ENCODE assay signal across 1 cellular context in the genomic region with DNA sequence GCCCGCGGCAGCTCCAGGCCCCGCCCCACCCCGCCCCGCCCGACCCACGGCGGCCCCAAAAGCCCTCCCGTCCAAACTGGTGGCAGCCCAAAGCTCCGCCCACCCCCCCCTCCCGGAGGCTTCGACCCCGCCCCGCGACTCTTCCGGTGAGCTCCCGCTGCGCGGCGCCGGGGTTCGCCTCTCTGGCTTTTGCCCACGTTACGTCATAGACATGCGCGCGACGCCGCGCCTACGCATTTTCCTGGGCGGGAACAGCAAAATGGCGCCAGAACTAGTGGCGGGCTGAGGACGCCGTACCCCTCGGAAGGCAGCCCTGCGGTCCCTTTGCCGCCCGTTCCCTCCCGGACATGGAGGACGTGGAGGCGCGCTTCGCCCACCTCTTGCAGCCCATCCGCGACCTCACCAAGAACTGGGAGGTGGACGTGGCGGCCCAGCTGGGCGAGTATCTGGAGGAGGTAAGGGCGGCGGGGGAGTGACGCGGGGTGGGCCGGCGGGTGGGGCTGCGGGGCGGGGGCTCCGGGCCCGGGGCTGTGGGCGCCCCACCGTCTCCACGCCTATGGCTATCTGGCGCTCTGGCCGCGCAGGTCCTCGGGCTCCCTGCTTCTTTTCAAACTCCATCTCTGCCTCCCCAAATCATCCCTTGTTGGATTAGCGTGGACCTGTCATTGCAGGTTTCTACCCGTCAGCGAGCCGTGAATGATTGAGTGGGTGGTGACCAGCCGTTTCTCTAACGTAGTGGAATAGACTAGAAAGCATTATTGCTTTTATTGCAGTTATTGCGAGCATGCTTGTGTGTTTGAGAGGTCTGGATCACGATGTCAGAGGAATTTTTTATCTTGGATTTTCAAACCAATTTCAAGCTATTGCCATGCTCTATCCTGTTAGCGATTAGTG.
A peak's percentile ranks its signal among the peaks of the same experiment; 100 is the strongest.
TF ChIP-seq lines count a peak whose summit lies in the region.

A gene (plus strand): TSS at position 234 of the 894 bp plus-strand sequence. CDS start 114 bp downstream, at position 348.

TF ChIP-seq in K562, 482 proteins besides CTCF, POLR2A, EP300 and RAD21 (continued from another document and continues in another):
- TF ChIP-seq RCOR1 (IDR thresholded peaks at IDR 0.05; ENCODE audit: borderline replicate concordance in 1 of 2, low read depth in 2 of 2, low read length in 2 of 2) (no peak), NFATC3 (IDR thresholded peaks at IDR 0.05) (no peak), ZNF324 (CRISPR knock-in tag; IDR thresholded peaks at IDR 0.05) (no peak), KLF16 (IDR thresholded peaks at IDR 0.05) (no peak), TCFL5 (CRISPR knock-in tag; conservative IDR thresholded peaks at IDR 0.05) (no peak), TOE1 (IDR thresholded peaks at IDR 0.05; ENCODE audit: borderline replicate concordance) (0 out of 2 replicates have a peak, but pooled peaks have one; percentile 49), TOE1 (CRISPR knock-in tag; IDR thresholded peaks at IDR 0.05; ENCODE audit: borderline replicate concordance, low read depth) (no peak), MEF2A (IDR thresholded peaks at IDR 0.05; ENCODE audit: control insufficient read depth, low read depth, low read length) (no peak), NR2C1 (IDR thresholded peaks at IDR 0.05) (no peak), NR2C1 (tag; IDR thresholded peaks at IDR 0.05) (peak; percentile 43; the same call in 1 of the 2 replicates), ETV1 (tag; conservative IDR thresholded peaks at IDR 0.05; ENCODE audit: low read depth) (no peak; the same call in 1 of the 2 replicates), RBM15 (IDR thresholded peaks at IDR 0.05; ENCODE audit: insufficient read depth, low read length) (no peak), KHSRP (IDR thresholded peaks at IDR 0.05) (peak; percentile 58; the same call in 1 of the 2 replicates), MAFG (tag; conservative IDR thresholded peaks at IDR 0.05) (no peak), ZNF79 (CRISPR knock-in tag; IDR thresholded peaks at IDR 0.05; ENCODE audit: low read depth) (no peak), ESRRA (IDR thresholded peaks at IDR 0.05; ENCODE audit: borderline replicate concordance, low read depth) (peak; percentile 32; the same call in 1 of the 2 replicates), SMARCA5 (IDR thresholded peaks at IDR 0.05) (no peak), ZNF764 (CRISPR knock-in tag; IDR thresholded peaks at IDR 0.05; ENCODE audit: low read depth) (no peak), HDGF (IDR thresholded peaks at IDR 0.05) (no peak), PHF21A (IDR thresholded peaks at IDR 0.05; ENCODE audit: borderline replicate concordance, low read depth) (no peak), ZNF134 (CRISPR knock-in tag; conservative IDR thresholded peaks at IDR 0.05) (no peak), GATAD2B (IDR thresholded peaks at IDR 0.05; ENCODE audit: borderline replicate concordance) (no peak), CHD2 (IDR thresholded peaks at IDR 0.05; ENCODE audit: low read depth, low read length) (no peak), SIRT6 (IDR thresholded peaks at IDR 0.05; ENCODE audit: low read depth, low read length) (no peak), RUNX1 (IDR thresholded peaks at IDR 0.05; ENCODE audit: low read depth) (no peak), MCM2 (IDR thresholded peaks at IDR 0.05; ENCODE audit: low read depth) (no peak), SETDB1 (IDR thresholded peaks at IDR 0.05; ENCODE audit: low read length) (no peak), RBM14 (IDR thresholded peaks at IDR 0.05; ENCODE audit: borderline replicate concordance, insufficient read depth, low read depth, low read length) (no peak), CEBPB (tag; IDR thresholded peaks at IDR 0.05) (no peak), NEUROD1 (IDR thresholded peaks at IDR 0.05; ENCODE audit: borderline replicate concordance, low read depth, low read length, partially characterized antibody) (peak; percentile 46), ZBTB8A (IDR thresholded peaks at IDR 0.05; ENCODE audit: partially characterized antibody) (no peak), KLF13 (tag; IDR thresholded peaks at IDR 0.05; ENCODE audit: borderline replicate concordance, low read depth) (peak; percentile 17; the same call in 1 of the 2 replicates)
- TF ChIP-seq, protein P1, sequence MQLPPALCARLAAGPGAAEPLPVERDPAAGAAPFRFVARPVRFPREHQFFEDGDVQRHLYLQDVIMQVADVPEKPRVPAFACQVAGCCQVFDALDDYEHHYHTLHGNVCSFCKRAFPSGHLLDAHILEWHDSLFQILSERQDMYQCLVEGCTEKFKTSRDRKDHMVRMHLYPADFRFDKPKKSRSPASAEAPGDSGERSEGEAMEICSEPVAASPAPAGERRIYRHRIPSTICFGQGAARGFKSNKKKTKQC (CRISPR knock-in tag; IDR thresholded peaks at IDR 0.05), result no peak
- TF ChIP-seq, protein P2, sequence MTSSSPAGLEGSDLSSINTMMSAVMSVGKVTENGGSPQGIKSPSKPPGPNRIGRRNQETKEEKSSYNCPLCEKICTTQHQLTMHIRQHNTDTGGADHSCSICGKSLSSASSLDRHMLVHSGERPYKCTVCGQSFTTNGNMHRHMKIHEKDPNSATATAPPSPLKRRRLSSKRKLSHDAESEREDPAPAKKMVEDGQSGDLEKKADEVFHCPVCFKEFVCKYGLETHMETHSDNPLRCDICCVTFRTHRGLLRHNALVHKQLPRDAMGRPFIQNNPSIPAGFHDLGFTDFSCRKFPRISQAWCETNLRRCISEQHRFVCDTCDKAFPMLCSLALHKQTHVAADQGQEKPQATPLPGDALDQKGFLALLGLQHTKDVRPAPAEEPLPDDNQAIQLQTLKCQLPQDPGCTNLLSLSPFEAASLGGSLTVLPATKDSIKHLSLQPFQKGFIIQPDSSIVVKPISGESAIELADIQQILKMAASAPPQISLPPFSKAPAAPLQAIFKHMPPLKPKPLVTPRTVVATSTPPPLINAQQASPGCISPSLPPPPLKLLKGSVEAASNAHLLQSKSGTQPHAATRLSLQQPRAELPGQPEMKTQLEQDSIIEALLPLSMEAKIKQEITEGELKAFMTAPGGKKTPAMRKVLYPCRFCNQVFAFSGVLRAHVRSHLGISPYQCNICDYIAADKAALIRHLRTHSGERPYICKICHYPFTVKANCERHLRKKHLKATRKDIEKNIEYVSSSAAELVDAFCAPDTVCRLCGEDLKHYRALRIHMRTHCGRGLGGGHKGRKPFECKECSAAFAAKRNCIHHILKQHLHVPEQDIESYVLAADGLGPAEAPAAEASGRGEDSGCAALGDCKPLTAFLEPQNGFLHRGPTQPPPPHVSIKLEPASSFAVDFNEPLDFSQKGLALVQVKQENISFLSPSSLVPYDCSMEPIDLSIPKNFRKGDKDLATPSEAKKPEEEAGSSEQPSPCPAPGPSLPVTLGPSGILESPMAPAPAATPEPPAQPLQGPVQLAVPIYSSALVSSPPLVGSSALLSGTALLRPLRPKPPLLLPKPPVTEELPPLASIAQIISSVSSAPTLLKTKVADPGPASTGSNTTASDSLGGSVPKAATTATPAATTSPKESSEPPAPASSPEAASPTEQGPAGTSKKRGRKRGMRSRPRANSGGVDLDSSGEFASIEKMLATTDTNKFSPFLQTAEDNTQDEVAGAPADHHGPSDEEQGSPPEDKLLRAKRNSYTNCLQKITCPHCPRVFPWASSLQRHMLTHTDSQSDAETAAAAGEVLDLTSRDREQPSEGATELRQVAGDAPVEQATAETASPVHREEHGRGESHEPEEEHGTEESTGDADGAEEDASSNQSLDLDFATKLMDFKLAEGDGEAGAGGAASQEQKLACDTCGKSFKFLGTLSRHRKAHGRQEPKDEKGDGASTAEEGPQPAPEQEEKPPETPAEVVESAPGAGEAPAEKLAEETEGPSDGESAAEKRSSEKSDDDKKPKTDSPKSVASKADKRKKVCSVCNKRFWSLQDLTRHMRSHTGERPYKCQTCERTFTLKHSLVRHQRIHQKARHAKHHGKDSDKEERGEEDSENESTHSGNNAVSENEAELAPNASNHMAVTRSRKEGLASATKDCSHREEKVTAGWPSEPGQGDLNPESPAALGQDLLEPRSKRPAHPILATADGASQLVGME (CRISPR knock-in tag; IDR thresholded peaks at IDR 0.05), result no peak
- TF ChIP-seq, protein P3, sequence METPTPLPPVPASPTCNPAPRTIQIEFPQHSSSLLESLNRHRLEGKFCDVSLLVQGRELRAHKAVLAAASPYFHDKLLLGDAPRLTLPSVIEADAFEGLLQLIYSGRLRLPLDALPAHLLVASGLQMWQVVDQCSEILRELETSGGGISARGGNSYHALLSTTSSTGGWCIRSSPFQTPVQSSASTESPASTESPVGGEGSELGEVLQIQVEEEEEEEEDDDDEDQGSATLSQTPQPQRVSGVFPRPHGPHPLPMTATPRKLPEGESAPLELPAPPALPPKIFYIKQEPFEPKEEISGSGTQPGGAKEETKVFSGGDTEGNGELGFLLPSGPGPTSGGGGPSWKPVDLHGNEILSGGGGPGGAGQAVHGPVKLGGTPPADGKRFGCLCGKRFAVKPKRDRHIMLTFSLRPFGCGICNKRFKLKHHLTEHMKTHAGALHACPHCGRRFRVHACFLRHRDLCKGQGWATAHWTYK (CRISPR knock-in tag; IDR thresholded peaks at IDR 0.05), result 0 out of 2 replicates have a peak, but pooled peaks have one; percentile 49
- TF ChIP-seq, protein P4, sequence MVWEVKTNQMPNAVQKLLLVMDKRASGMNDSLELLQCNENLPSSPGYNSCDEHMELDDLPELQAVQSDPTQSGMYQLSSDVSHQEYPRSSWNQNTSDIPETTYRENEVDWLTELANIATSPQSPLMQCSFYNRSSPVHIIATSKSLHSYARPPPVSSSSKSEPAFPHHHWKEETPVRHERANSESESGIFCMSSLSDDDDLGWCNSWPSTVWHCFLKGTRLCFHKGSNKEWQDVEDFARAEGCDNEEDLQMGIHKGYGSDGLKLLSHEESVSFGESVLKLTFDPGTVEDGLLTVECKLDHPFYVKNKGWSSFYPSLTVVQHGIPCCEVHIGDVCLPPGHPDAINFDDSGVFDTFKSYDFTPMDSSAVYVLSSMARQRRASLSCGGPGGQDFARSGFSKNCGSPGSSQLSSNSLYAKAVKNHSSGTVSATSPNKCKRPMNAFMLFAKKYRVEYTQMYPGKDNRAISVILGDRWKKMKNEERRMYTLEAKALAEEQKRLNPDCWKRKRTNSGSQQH (CRISPR knock-in tag; IDR thresholded peaks at IDR 0.05), result no peak
- TF ChIP-seq, protein P5, sequence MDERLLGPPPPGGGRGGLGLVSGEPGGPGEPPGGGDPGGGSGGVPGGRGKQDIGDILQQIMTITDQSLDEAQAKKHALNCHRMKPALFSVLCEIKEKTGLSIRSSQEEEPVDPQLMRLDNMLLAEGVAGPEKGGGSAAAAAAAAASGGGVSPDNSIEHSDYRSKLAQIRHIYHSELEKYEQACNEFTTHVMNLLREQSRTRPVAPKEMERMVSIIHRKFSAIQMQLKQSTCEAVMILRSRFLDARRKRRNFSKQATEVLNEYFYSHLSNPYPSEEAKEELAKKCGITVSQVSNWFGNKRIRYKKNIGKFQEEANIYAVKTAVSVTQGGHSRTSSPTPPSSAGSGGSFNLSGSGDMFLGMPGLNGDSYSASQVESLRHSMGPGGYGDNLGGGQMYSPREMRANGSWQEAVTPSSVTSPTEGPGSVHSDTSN (CRISPR knock-in tag; IDR thresholded peaks at IDR 0.05; ENCODE audit: low read depth), result no peak
- TF ChIP-seq, protein P5 (tag; conservative IDR thresholded peaks at IDR 0.05; ENCODE audit: low read depth), result peak; percentile 60
- TF ChIP-seq, protein P6, sequence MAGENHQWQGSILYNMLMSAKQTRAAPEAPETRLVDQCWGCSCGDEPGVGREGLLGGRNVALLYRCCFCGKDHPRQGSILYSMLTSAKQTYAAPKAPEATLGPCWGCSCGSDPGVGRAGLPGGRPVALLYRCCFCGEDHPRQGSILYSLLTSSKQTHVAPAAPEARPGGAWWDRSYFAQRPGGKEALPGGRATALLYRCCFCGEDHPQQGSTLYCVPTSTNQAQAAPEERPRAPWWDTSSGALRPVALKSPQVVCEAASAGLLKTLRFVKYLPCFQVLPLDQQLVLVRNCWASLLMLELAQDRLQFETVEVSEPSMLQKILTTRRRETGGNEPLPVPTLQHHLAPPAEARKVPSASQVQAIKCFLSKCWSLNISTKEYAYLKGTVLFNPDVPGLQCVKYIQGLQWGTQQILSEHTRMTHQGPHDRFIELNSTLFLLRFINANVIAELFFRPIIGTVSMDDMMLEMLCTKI (IDR thresholded peaks at IDR 0.05; ENCODE audit: partially characterized antibody), result no peak
- TF ChIP-seq, protein P7, sequence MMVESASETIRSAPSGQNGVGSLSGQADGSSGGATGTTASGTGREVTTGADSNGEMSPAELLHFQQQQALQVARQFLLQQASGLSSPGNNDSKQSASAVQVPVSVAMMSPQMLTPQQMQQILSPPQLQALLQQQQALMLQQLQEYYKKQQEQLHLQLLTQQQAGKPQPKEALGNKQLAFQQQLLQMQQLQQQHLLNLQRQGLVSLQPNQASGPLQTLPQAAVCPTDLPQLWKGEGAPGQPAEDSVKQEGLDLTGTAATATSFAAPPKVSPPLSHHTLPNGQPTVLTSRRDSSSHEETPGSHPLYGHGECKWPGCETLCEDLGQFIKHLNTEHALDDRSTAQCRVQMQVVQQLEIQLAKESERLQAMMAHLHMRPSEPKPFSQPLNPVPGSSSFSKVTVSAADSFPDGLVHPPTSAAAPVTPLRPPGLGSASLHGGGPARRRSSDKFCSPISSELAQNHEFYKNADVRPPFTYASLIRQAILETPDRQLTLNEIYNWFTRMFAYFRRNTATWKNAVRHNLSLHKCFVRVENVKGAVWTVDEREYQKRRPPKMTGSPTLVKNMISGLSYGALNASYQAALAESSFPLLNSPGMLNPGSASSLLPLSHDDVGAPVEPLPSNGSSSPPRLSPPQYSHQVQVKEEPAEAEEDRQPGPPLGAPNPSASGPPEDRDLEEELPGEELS (CRISPR knock-in tag; IDR thresholded peaks at IDR 0.05; ENCODE audit: borderline replicate concordance), result no peak
- TF ChIP-seq, protein P8, sequence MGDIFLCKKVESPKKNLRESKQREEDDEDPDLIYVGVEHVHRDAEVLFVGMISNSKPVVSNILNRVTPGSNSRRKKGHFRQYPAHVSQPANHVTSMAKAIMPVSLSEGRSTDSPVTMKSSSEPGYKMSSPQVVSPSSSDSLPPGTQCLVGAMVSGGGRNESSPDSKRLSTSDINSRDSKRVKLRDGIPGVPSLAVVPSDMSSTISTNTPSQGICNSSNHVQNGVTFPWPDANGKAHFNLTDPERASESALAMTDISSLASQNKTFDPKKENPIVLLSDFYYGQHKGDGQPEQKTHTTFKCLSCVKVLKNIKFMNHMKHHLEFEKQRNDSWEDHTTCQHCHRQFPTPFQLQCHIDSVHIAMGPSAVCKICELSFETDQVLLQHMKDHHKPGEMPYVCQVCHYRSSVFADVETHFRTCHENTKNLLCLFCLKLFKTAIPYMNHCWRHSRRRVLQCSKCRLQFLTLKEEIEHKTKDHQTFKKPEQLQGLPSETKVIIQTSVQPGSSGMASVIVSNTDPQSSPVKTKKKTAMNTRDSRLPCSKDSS (IDR thresholded peaks at IDR 0.05; ENCODE audit: low read depth, partially characterized antibody), result no peak
